1 cellular context compared by ENCODE assay signal in the genomic region with DNA sequence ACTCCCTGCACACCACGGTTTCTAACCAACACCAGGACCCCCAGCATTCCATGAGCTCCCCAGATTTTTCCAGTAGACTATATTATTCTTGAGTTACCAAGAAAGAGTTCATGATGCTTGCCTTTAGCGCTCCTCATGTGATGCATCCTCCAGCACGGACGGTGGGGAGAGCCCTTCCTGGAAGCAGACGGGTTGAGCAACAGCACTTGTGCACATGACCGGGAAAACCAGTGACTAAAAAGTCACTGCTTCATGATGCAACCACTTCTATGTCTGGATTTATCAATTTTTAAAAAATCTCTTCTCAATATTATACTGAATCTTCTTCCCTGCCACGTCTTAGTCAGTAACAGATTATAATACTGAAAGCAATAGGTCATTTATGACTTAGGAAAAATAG.
TF ChIP-seq lines count a peak whose summit lies in the region.

No MANE protein-coding gene starts in this region.

TF ChIP-seq in HepG2, 621 proteins besides CTCF, POLR2A, EP300 and RAD21 (continued from another document):
- TF ChIP-seq, protein P1, sequence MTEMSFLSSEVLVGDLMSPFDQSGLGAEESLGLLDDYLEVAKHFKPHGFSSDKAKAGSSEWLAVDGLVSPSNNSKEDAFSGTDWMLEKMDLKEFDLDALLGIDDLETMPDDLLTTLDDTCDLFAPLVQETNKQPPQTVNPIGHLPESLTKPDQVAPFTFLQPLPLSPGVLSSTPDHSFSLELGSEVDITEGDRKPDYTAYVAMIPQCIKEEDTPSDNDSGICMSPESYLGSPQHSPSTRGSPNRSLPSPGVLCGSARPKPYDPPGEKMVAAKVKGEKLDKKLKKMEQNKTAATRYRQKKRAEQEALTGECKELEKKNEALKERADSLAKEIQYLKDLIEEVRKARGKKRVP (CRISPR knock-in tag; IDR thresholded peaks at IDR 0.05), result peak in 1 of 2 experiments; percentile 92; a peak in 2 of 4 replicates
- TF ChIP-seq BHLHE40 (IDR thresholded peaks at IDR 0.05; ENCODE audit: low read length) (peak; percentile 21; the same call in 1 of the 2 replicates), SOX13 (IDR thresholded peaks at IDR 0.05) (no peak), SOX13 (CRISPR knock-in tag; conservative IDR thresholded peaks at IDR 0.05 in 1 of 2, IDR thresholded peaks at IDR 0.05 in 1 of 2) (peak in 1 of 2 experiments; percentile 5; a peak in 1 of 4 replicates)
- TF ChIP-seq, protein P2, sequence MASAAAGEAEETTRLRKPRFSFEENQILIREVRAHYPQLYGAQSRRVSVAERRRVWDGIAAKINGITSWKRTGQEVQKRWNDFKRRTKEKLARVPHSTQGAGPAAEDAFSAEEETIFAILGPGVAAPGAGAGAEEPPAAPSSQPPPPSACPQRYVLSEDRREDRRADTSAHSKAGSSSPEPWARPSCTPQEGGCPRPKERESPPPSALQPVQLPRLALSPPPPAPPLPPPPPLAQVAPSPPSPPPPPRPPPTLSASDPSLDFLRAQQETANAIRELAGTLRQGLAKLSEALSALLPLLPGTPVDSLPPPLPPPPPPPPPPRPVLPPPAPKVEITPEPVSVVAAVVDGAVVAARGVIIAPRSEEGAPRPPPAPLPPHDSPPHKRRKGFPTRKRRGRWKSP (CRISPR knock-in tag; IDR thresholded peaks at IDR 0.05), result 0 out of 2 replicates have a peak, but pooled peaks have one; percentile 29
